12 cellular contexts compared by ENCODE assay signal in genomic region chr7:16066805-16067459, GRCh38.
A peak's percentile ranks its signal among the peaks of the same experiment; 100 is the strongest.
DNase-seq lines count a peak whose midpoint lies in the region; TF ChIP-seq lines count a peak whose summit lies in the region.
"Had no signal": no experiment of that assay in that cellular context is flagged by ENCODE, and none has a peak within 500 bp of the region (broad histone marks: within the 10 kb centered on the region; RNA-seq: fewer than 3 reads in every experiment).

No MANE protein-coding gene starts in this region.

- no peaks in the 10 kb centered on the region for H3K9me3 ChIP-seq in H9 (ENCODE audit: control insufficient read depth, low read depth, low read length)
- H3K9me3 ChIP-seq in endodermal cell (ENCODE audit: control insufficient read depth, low read length): no peaks in the 10 kb centered on the region

- H3K27me3 ChIP-seq in H9 (ENCODE audit: insufficient read depth, low read length): no peaks in the 10 kb centered on the region
- H3K27me3 ChIP-seq in endodermal cell (ENCODE audit: control insufficient read depth, insufficient read depth, low read length, poor library complexity, severe bottlenecking): no peaks in the 10 kb centered on the region

- H2BK20ac ChIP-seq in H9 (ENCODE audit: low read depth, low read length, poor library complexity, severe bottlenecking): no peak overlapping the region

- peaks cover 15 to 17% of the 10 kb centered on the region in 2 experiments for H3K4me1 Mint-ChIP-seq in H9
- peaks cover 35% of the 10 kb centered on the region for H3K4me1 Mint-ChIP-seq in glutamatergic neuron (ENCODE audit: low read depth, unreplicated experiment)
- peaks cover 9% of the 10 kb centered on the region for H3K4me1 Mint-ChIP-seq in endodermal cell

- H3K79me2 ChIP-seq in H9 (ENCODE audit: insufficient read depth, low read length): no peaks in the 10 kb centered on the region

- H3K18ac ChIP-seq in H9 (ENCODE audit: insufficient read length, low read depth, low read length): no peak overlapping the region

- H3K9ac ChIP-seq in H9 (ENCODE audit: extremely low read depth, insufficient read length, low read length) (no peak overlapping the region), endodermal cell (ENCODE audit: extremely low read depth, low read length, poor library complexity, severe bottlenecking) (no peak overlapping the region)

- WGBS in H9 (ENCODE audit: extremely low coverage, insufficient read length, low lambda C conversion rate): no CpG with 5 or more reads among the region's 5 CpGs
- 79 to 85% methylated on average over 5 of the region's 5 CpGs for WGBS in endodermal cell (ENCODE audit: insufficient coverage in 1 of 2, insufficient read length in 1 of 2), 2 experiments
- 52 to 63% methylated on average over 5 of the region's 5 CpGs for WGBS in lower leg skin, 2 donors

- no peak overlapping the region for H3K4ac ChIP-seq in H9 (ENCODE audit: low read depth, low read length)

- no peaks in the 10 kb centered on the region for H3K36me3 ChIP-seq in endodermal cell (ENCODE audit: control insufficient read depth, insufficient read depth, low read length)

- H3K27me3 Mint-ChIP-seq in H9 (ENCODE audit: low read depth) (no peaks in the 10 kb centered on the region), glutamatergic neuron (ENCODE audit: unreplicated experiment) (peaks cover 7% of the 10 kb centered on the region), endodermal cell (ENCODE audit: insufficient read depth) (no peaks in the 10 kb centered on the region)

- intact Hi-C loops in lower leg skin (cut with DNase I; ENCODE audit: low total_unique reads): no loop called here

- H2BK5ac ChIP-seq in H9 (ENCODE audit: insufficient read length, low read length): no peak overlapping the region

- no peak overlapping the region for H3K27ac ChIP-seq in H9 (ENCODE audit: insufficient read length, low read depth, low read length)
- no peak overlapping the region for H3K27ac ChIP-seq in endodermal cell (ENCODE audit: low read depth, low read length)

- 0 out of 5 replicates have a peak overlapping the region, but pooled peaks of 1 of the 2 experiments have one; percentile 8 for H3K4me3 Mint-ChIP-seq in H9
- H3K4me3 Mint-ChIP-seq in glutamatergic neuron (ENCODE audit: unreplicated experiment): no peak overlapping the region
- no peak overlapping the region for H3K4me3 Mint-ChIP-seq in endodermal cell
- H3K4me3 Mint-ChIP-seq: natural killer cell treated with Interleukin-12 subunit alpha and Interleukin-12 subunit beta and Interleukin-15 and Interleukin-18, amount 100 ng/mL, for 72 hours had no signal

- H2AFZ ChIP-seq in H9 (ENCODE audit: low read length): no peak overlapping the region

- H3T11ph ChIP-seq in H9 (ENCODE audit: low read length): no peak overlapping the region

- no peak overlapping the region for H2BK15ac ChIP-seq in H9 (ENCODE audit: low read depth, low read length)

- no peak overlapping the region for H3K23ac ChIP-seq in H9 (ENCODE audit: insufficient read length, low read depth, low read length)

- H3K4me2 ChIP-seq in H9 (ENCODE audit: insufficient read depth, insufficient read length, low read length): no peak overlapping the region

- H3K4me1 ChIP-seq in H9 (ENCODE audit: insufficient read depth, low read length) (no peaks in the 10 kb centered on the region), endodermal cell (ENCODE audit: control insufficient read depth, insufficient read depth, low read length) (no peaks in the 10 kb centered on the region)

- DNase-seq in H9 (no peak), NOMO-1 treated with DMSO at 0.1 percent for 48 hours (lab: John Stamatoyannopoulos, UW; ENCODE audit: unreplicated experiment) (peak; percentile 73), glutamatergic neuron (no peak), renal cortical epithelial cell (ENCODE audit: low read depth) (peak; percentile 36), NCI-H187 (lab: John Stamatoyannopoulos, UW) (no peak), endodermal cell (no peak), lower leg skin (ENCODE audit: low spot score in 2 of 2) (no peak), OCI-M2 (lab: John Stamatoyannopoulos, UW; ENCODE audit: unreplicated experiment) (no peak)
- DNase-seq: activated CD4-positive, alpha-beta T cell treated with anti-CD3 and anti-CD28 coated beads for 4 hours; stimulated activated CD4-positive, alpha-beta T cell treated with anti-CD3 and anti-CD28 coated beads, Interleukin-15, amount 100 ng/mL, for 24 hours; stimulated activated naive CD4-positive, alpha-beta T cell had no signal

- TF ChIP-seq CTCF in H9 (conservative IDR thresholded peaks at IDR 0.05) (no peak), glutamatergic neuron (IDR thresholded peaks at IDR 0.05; ENCODE audit: partially characterized antibody, unreplicated experiment) (no peak), endodermal cell (conservative IDR thresholded peaks at IDR 0.05) (no peak), lower leg skin (IDR thresholded peaks at IDR 0.05) (no peak)

- H3K23me2 ChIP-seq in H9 (ENCODE audit: insufficient read length, low read depth, low read length, poor library complexity, severe bottlenecking): no peaks in the 10 kb centered on the region

- H2BK120ac ChIP-seq in H9 (ENCODE audit: low read depth, low read length, poor library complexity, severe bottlenecking): no peak overlapping the region

- H3K14ac ChIP-seq in H9 (ENCODE audit: insufficient read depth, low read length): no peak overlapping the region

- H2AK5ac ChIP-seq in H9 (ENCODE audit: insufficient read length, low read length): no peak overlapping the region

- no peak overlapping the region for H4K91ac ChIP-seq in H9 (ENCODE audit: insufficient read length, low read depth, low read length)

- no peak overlapping the region for H2BK12ac ChIP-seq in H9 (ENCODE audit: insufficient read length, low read depth, low read length)

- H3K56ac ChIP-seq in H9 (ENCODE audit: insufficient read length, low read depth, low read length): no peak overlapping the region

- peak overlapping the region in 2 of 3 experiments; percentile 25 to 32; a peak in 2 of 7 replicates for H3K27ac Mint-ChIP-seq in H9
- peak overlapping the region; percentile 83 for H3K27ac Mint-ChIP-seq in glutamatergic neuron (ENCODE audit: unreplicated experiment)
- no peak overlapping the region for H3K27ac Mint-ChIP-seq in endodermal cell
- H3K27ac Mint-ChIP-seq: natural killer cell treated with Interleukin-12 subunit alpha and Interleukin-12 subunit beta and Interleukin-15 and Interleukin-18, amount 100 ng/mL, for 72 hours had no signal

- H3K36me3 Mint-ChIP-seq in H9 (ENCODE audit: insufficient read depth in 1 of 3, low read depth in 3 of 3) (no peaks in the 10 kb centered on the region), glutamatergic neuron (ENCODE audit: unreplicated experiment) (no peaks in the 10 kb centered on the region), endodermal cell (ENCODE audit: low read depth) (no peaks in the 10 kb centered on the region)
- H3K36me3 Mint-ChIP-seq: natural killer cell treated with Interleukin-12 subunit alpha and Interleukin-12 subunit beta and Interleukin-15 and Interleukin-18, amount 100 ng/mL, for 72 hours had no signal

- H3K9me3 Mint-ChIP-seq in H9: no peaks in the 10 kb centered on the region
- peaks cover 4% of the 10 kb centered on the region for H3K9me3 Mint-ChIP-seq in glutamatergic neuron (ENCODE audit: unreplicated experiment)
- H3K9me3 Mint-ChIP-seq in endodermal cell: no peaks in the 10 kb centered on the region
- H3K9me3 Mint-ChIP-seq: natural killer cell treated with Interleukin-12 subunit alpha and Interleukin-12 subunit beta and Interleukin-15 and Interleukin-18, amount 100 ng/mL, for 72 hours had no signal

- H4K20me1 ChIP-seq in H9 (ENCODE audit: control insufficient read depth, insufficient read depth, insufficient read length): no peaks in the 10 kb centered on the region

- no peak overlapping the region for H4K5ac ChIP-seq in H9 (ENCODE audit: insufficient read length, low read depth, low read length)

- H3K4me3 ChIP-seq in endodermal cell (ENCODE audit: low read length) (no peak overlapping the region), lower leg skin (ENCODE audit: low read depth, poor library complexity, severe bottlenecking) (no peak overlapping the region)

- TF ChIP-seq POLR2A in lower leg skin (IDR thresholded peaks at IDR 0.05): no peak

- H3K79me1 ChIP-seq in H9 (ENCODE audit: insufficient read depth, low read depth, low read length, poor library complexity, severe bottlenecking): no peaks in the 10 kb centered on the region

- no peak overlapping the region for H4K8ac ChIP-seq in H9 (replicated peaks; ENCODE audit: insufficient read length, low read depth, low read length)

Comparison
In these comparisons a context has a peak if more than half of its experiments do, and no peak if none do; other contexts are left out.
1. DNase-seq: peak in NOMO-1 treated with DMSO at 0.1 percent for 48 hours (single experiment) and renal cortical epithelial cell (single experiment); none in H9 (single experiment), glutamatergic neuron (single experiment), NCI-H187 (0 of 2), endodermal cell (single experiment), lower leg skin (0 of 2) and OCI-M2 (single experiment).